In the genomic region with DNA sequence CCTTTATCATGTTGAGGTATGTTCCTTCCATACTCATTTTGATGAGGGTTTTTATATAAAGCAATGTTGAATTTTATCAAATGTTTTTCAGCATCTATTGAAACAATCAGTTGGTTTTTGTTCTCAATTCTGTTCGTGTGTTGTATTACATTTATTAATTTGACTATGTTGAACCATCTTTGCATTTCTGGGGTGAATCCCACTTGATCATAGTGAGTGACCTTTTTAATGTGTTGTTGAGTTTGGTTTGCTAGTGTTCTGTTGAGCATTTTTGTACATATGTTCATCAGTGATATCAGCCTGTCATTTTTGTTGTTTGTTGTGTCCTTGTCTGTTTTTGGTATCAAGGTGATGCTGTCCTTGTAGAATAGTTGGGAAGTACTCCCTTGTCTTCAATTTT, we compare ENCODE assay signal across 19 cellular contexts.
DNase-seq lines count a peak whose midpoint lies in the region; ATAC-seq, FAIRE-seq and TF ChIP-seq lines count a peak whose summit lies in the region.
"Had no signal": no experiment of that assay in that cellular context is flagged by ENCODE, and none has a peak within 500 bp of the region (broad histone marks: within the 10 kb centered on the region; RNA-seq: fewer than 3 reads in every experiment).

No MANE protein-coding gene starts in this region.

- no peaks in the 10 kb centered on the region for H3K9me1 ChIP-seq in K562 (ENCODE audit: control insufficient read depth, insufficient read depth, low read length)

- no peak overlapping the region for H3K4me3 ChIP-seq in astrocyte (ENCODE audit: insufficient read depth, low read depth, low read length)
- no peak overlapping the region for H3K4me3 ChIP-seq in K562
- H3K4me3 ChIP-seq: BLaER1 had no signal

- no peaks in the 10 kb centered on the region for H3K9me3 ChIP-seq in astrocyte (ENCODE audit: insufficient read depth, low read depth, low read length)
- H3K9me3 ChIP-seq in K562 (replicated peaks; ENCODE audit: control insufficient read depth, insufficient read depth, low read depth, low read length) = peaks cover 2% of the 10 kb centered on the region; the same call in 1 of the 2 replicates
- H3K9me3 ChIP-seq: BE2C had no signal

- intact Hi-C loops in K562 (cut with micrococcal nuclease) = no loop called here

- 26% methylated on average over 1 of the region's 1 CpG for WGBS in K562 (ENCODE audit: insufficient coverage, low coverage, missing lambda C conversion rate)

- no peak for TF ChIP-seq EP300 in K562 (IDR thresholded peaks at IDR 0.05; ENCODE audit: low read length)

- H3K4me1 Mint-ChIP-seq in astrocyte (ENCODE audit: low read depth, unreplicated experiment) = peaks cover 4% of the 10 kb centered on the region
- H3K4me1 Mint-ChIP-seq: CD14-positive monocyte; CD4-positive, alpha-beta memory T cell; CD4-positive, CD25-positive, alpha-beta regulatory T cell; CD8-positive, alpha-beta memory T cell had no signal

- DNase-seq in GM18507 (ENCODE audit: extremely low spot score, insufficient read length, low read depth) (no peak), astrocyte (ENCODE audit: low read depth) (no peak), K562 (ENCODE audit: extremely low read depth in 1 of 4, low spot score in 3 of 4) (no peak), globus pallidus (ENCODE audit: low spot score) (no peak)
- DNase-seq in activated CD4-positive, alpha-beta T cell treated with anti-CD3 and anti-CD28 coated beads, Interleukin-2, amount 50 U/mL, for 48 hours = no peak
- no peak for DNase-seq in activated T-cell treated with anti-CD3 and anti-CD28 coated beads, Interleukin-2, amount 50 U/mL, for 48 hours
- DNase-seq: 8988T; ACHN; BE2C; C1 segment of cervical spinal cord; CD4-positive, alpha-beta memory T cell; CD4-positive, CD25-positive, alpha-beta regulatory T cell; CD8-positive, alpha-beta memory T cell; COR-L47; DMS79 treated with DMSO at 0.1 percent for 48 hours; GF-D8 had no signal

- H4K20me1 ChIP-seq in astrocyte (ENCODE audit: insufficient read depth, low read length) = no peaks in the 10 kb centered on the region
- no peaks in the 10 kb centered on the region for H4K20me1 ChIP-seq in K562 (replicated peaks; ENCODE audit: control insufficient read depth, insufficient read depth, low read length)
- H4K20me1 ChIP-seq: BLaER1 had no signal

- no peaks in the 10 kb centered on the region for H3K27me3 Mint-ChIP-seq in astrocyte (ENCODE audit: low read depth, unreplicated experiment)

- H3K4me2 ChIP-seq in astrocyte (ENCODE audit: low read length) (no peak overlapping the region), K562 (ENCODE audit: insufficient read depth, low read length) (no peak overlapping the region)
- H3K4me2 ChIP-seq: BLaER1 had no signal

- in situ Hi-C loops in K562 (cut with MboI) = no loop called here

- FAIRE-seq in GM18507 (lab: Jason Lieb, UNC) (peak; percentile 38), astrocyte (lab: Jason Lieb, UNC) (peak; percentile 66), K562 (lab: Jason Lieb, UNC) (no peak)
- FAIRE-seq: GM12892 had no signal

- no peak for TF ChIP-seq RAD21 in K562 (CRISPR knock-in tag; conservative IDR thresholded peaks at IDR 0.05 in 1 of 2, IDR thresholded peaks at IDR 0.05 in 1 of 2)

- H3K27me3 ChIP-seq in astrocyte (ENCODE audit: insufficient read depth, low read length) (no peaks in the 10 kb centered on the region), K562 (ENCODE audit: control insufficient read depth in 2 of 2, insufficient read depth in 2 of 2, low read length in 2 of 2) (no peaks in the 10 kb centered on the region)
- H3K27me3 ChIP-seq: BE2C, BLaER1 had no signal

- POLR2A ChIA-PET in K562 (lab: Yijun Ruan, JAX) = no interaction called here

- H3K4me3 Mint-ChIP-seq in astrocyte (ENCODE audit: unreplicated experiment) = no peak overlapping the region
- H3K4me3 Mint-ChIP-seq: CD14-positive monocyte; CD4-positive, alpha-beta memory T cell; CD4-positive, CD25-positive, alpha-beta regulatory T cell; CD8-positive, alpha-beta memory T cell had no signal

- no peaks in the 10 kb centered on the region for H3K36me3 Mint-ChIP-seq in astrocyte (ENCODE audit: low read depth, unreplicated experiment)
- H3K36me3 Mint-ChIP-seq: CD14-positive monocyte; CD4-positive, CD25-positive, alpha-beta regulatory T cell had no signal

- H3K27ac ChIP-seq in astrocyte (ENCODE audit: low read depth, low read length) = no peak overlapping the region
- no peak overlapping the region for H3K27ac ChIP-seq in K562 (ENCODE audit: extremely low read depth, low read depth, low read length)
- H3K27ac ChIP-seq: BLaER1 had no signal

- H2AFZ ChIP-seq in astrocyte (ENCODE audit: low read depth, low read length) = no peak overlapping the region
- 0 out of 2 replicates have a peak overlapping the region, but pooled peaks have one; percentile 9 for H2AFZ ChIP-seq in K562 (ENCODE audit: low read depth, low read length)

- H3K9ac ChIP-seq in astrocyte (ENCODE audit: low read length) (no peak overlapping the region), K562 (ENCODE audit: insufficient read depth in 1 of 2, low read depth in 2 of 2, low read length in 2 of 2) (no peak overlapping the region)
- H3K9ac ChIP-seq: BLaER1 had no signal

- H3K27ac Mint-ChIP-seq in astrocyte (ENCODE audit: unreplicated experiment) = no peak overlapping the region
- H3K27ac Mint-ChIP-seq: CD14-positive monocyte; CD4-positive, alpha-beta memory T cell; CD4-positive, CD25-positive, alpha-beta regulatory T cell; CD8-positive, alpha-beta memory T cell had no signal

- no peaks in the 10 kb centered on the region for H3K79me2 ChIP-seq in astrocyte (ENCODE audit: insufficient read depth, low read length)
- no peaks in the 10 kb centered on the region for H3K79me2 ChIP-seq in K562 (ENCODE audit: control insufficient read depth, insufficient read depth, low read length)

- no peak for TF ChIP-seq POLR2A in K562 (conservative IDR thresholded peaks at IDR 0.05)

- ATAC-seq in K562 = no peak

- peaks cover 18% of the 10 kb centered on the region for H3K9me3 Mint-ChIP-seq in astrocyte (ENCODE audit: unreplicated experiment)

- no peaks in the 10 kb centered on the region for H3K4me1 ChIP-seq in astrocyte (ENCODE audit: insufficient read depth, low read length)
- peaks cover 0 to 4% of the 10 kb centered on the region in 2 experiments; a peak in 1 of 5 replicates for H3K4me1 ChIP-seq in K562 (replicated peaks in 1 of 2; ENCODE audit: control insufficient read depth in 2 of 2, insufficient read depth in 2 of 2, low read length in 2 of 2)
- H3K4me1 ChIP-seq: BE2C had no signal

- CTCF ChIA-PET in K562 (lab: Yijun Ruan, JAX; ENCODE audit: low intra/inter-chr PET ratio) = no interaction called here

- no TSS peak for BruUV-seq in K562 (replicated peaks; lab: Mats Ljungman, UMichigan)

- TF ChIP-seq CTCF in astrocyte (IDR thresholded peaks at IDR 0.05; ENCODE audit: insufficient read depth, low read depth, low read length) (no peak), K562 (IDR thresholded peaks at IDR 0.05 in 2 of 3, conservative IDR thresholded peaks at IDR 0.05 in 1 of 3; ENCODE audit: insufficient read depth in 2 of 3, low read depth in 1 of 3, low read length in 3 of 3) (no peak)

- H3K36me3 ChIP-seq in astrocyte (ENCODE audit: insufficient read depth, low read length) (no peaks in the 10 kb centered on the region), K562 (ENCODE audit: control insufficient read depth, insufficient read depth, low read length) (no peaks in the 10 kb centered on the region)
- H3K36me3 ChIP-seq: BE2C, BLaER1 had no signal

TF ChIP-seq in K562, 482 proteins besides CTCF, POLR2A, EP300 and RAD21:
- TF ChIP-seq IFI16 (CRISPR knock-in tag; IDR thresholded peaks at IDR 0.05) = no peak
- peak; percentile 91 for TF ChIP-seq ZNF324 (CRISPR knock-in tag; IDR thresholded peaks at IDR 0.05)
- TF ChIP-seq, protein P1, sequence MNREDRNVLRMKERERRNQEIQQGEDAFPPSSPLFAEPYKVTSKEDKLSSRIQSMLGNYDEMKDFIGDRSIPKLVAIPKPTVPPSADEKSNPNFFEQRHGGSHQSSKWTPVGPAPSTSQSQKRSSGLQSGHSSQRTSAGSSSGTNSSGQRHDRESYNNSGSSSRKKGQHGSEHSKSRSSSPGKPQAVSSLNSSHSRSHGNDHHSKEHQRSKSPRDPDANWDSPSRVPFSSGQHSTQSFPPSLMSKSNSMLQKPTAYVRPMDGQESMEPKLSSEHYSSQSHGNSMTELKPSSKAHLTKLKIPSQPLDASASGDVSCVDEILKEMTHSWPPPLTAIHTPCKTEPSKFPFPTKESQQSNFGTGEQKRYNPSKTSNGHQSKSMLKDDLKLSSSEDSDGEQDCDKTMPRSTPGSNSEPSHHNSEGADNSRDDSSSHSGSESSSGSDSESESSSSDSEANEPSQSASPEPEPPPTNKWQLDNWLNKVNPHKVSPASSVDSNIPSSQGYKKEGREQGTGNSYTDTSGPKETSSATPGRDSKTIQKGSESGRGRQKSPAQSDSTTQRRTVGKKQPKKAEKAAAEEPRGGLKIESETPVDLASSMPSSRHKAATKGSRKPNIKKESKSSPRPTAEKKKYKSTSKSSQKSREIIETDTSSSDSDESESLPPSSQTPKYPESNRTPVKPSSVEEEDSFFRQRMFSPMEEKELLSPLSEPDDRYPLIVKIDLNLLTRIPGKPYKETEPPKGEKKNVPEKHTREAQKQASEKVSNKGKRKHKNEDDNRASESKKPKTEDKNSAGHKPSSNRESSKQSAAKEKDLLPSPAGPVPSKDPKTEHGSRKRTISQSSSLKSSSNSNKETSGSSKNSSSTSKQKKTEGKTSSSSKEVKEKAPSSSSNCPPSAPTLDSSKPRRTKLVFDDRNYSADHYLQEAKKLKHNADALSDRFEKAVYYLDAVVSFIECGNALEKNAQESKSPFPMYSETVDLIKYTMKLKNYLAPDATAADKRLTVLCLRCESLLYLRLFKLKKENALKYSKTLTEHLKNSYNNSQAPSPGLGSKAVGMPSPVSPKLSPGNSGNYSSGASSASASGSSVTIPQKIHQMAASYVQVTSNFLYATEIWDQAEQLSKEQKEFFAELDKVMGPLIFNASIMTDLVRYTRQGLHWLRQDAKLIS (CRISPR knock-in tag; IDR thresholded peaks at IDR 0.05) = no peak
